ENCODE assay signal across 22 cellular contexts in the genomic region with DNA sequence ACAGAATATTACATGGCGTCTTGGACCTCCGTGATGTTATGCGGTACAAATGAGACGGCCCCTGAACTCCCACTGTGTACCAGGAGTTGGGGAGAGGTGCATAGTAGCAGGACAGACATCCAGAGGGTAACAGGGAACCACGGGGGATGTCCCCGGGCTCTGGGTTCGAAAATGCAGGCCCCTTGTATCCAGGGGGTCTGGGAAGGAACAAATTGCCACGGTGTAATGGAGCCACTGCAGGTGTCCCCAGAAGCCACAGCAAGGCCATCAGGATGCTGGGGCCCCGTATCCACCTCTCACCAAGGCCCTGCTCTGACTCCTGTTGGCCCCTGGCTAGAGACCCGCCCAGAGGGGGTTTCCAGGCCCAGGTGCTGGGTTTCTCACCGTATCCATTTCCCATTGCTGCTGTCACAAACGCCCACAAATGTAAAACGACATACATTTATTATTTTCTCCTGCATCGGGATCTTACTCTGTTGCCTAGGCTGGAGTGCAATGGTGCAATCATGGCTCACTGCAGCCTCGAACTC.
DNase-seq lines count a peak whose midpoint lies in the region; ATAC-seq, FAIRE-seq and TF ChIP-seq lines count a peak whose summit lies in the region.
"Had no signal": no experiment of that assay in that cellular context is flagged by ENCODE, and none has a peak within 500 bp of the region (broad histone marks: within the 10 kb centered on the region; RNA-seq: fewer than 3 reads in every experiment).

No MANE protein-coding gene starts in this region.

- no peaks in the 10 kb centered on the region for H3K36me3 ChIP-seq in GM12878 (ENCODE audit: control insufficient read depth in 2 of 2, insufficient read depth in 2 of 2, low read length in 1 of 2)
- H3K36me3 ChIP-seq: tibial nerve had no signal

- peak overlapping the region; percentile 55 for H3K27ac ChIP-seq in GM12878 (ENCODE audit: control insufficient read depth, insufficient read depth)
- H3K27ac ChIP-seq: skin epidermis, tibial nerve had no signal

- H3K27ac Mint-ChIP-seq in stimulated activated memory B cell treated with anti-CD40 and anti-IgM and Interleukin-4, amounts not matched to agents 10 μg/mL and 1 μg/mL and 100 μg/mL, for 72 hours = peak overlapping the region; percentile 70
- H3K27ac Mint-ChIP-seq: HFFc6 had no signal

- H4K20me1 ChIP-seq in GM12878 (ENCODE audit: control insufficient read depth, insufficient read depth) = no peaks in the 10 kb centered on the region

- no peaks in the 10 kb centered on the region for H3K27me3 ChIP-seq in GM12878 (replicated peaks in 1 of 2; ENCODE audit: control insufficient read depth in 2 of 2, insufficient read depth in 2 of 2, low read length in 1 of 2)
- H3K27me3 ChIP-seq: tibial nerve had no signal

- no peak overlapping the region for H3K4me3 ChIP-seq in GM12878
- H3K4me3 ChIP-seq: skin epidermis, tibial nerve had no signal

- H3K27me3 Mint-ChIP-seq in activated T-cell treated with anti-CD3 and anti-CD28 coated beads, Interleukin-2, amount 50 U/mL, for 4 hours (ENCODE audit: low read depth) = peaks cover 2% of the 10 kb centered on the region
- H3K27me3 Mint-ChIP-seq in stimulated activated memory B cell treated with anti-CD40 and anti-IgM and Interleukin-4, amounts not matched to agents 10 μg/mL and 1 μg/mL and 100 μg/mL, for 72 hours = no peaks in the 10 kb centered on the region

- H3K9me3 Mint-ChIP-seq in activated T-cell treated with anti-CD3 and anti-CD28 coated beads, Interleukin-2, amount 50 U/mL, for 4 hours = no peaks in the 10 kb centered on the region
- no peaks in the 10 kb centered on the region for H3K9me3 Mint-ChIP-seq in stimulated activated memory B cell treated with anti-CD40 and anti-IgM and Interleukin-4, amounts not matched to agents 10 μg/mL and 1 μg/mL and 100 μg/mL, for 72 hours
- H3K9me3 Mint-ChIP-seq: HFFc6 had no signal

- BruUV-seq in GM12878 (replicated peaks; lab: Mats Ljungman, UMichigan) = no TSS peak

- 45% methylated on average over 15 of the region's 15 CpGs for whole genome bisulfite sequencing in GM12878 (ENCODE audit: insufficient coverage, insufficient replicate concordance, low lambda C conversion rate, missing lambda C conversion rate)

- TF ChIP-seq RAD21 in GM12878 (IDR thresholded peaks at IDR 0.05; ENCODE audit: insufficient read depth, low read depth, low read length) = no peak

- POLR2A ChIA-PET in GM12878 (lab: Charles Lee) = interaction anchor here (0.7 to 1.4 kb wide), 3 partner anchors 15 to 120 kb away, joined by 3 to 5 read pairs (median 3); no protein-coding TSS in a partner anchor

- no peak overlapping the region for H2AFZ ChIP-seq in GM12878 (ENCODE audit: control insufficient read depth, low read depth, low read length)

- no peak overlapping the region for H3K4me2 ChIP-seq in GM12878 (ENCODE audit: control insufficient read depth, insufficient read depth)

- no peak for TF ChIP-seq EP300 in GM12878 (IDR thresholded peaks at IDR 0.05; ENCODE audit: borderline replicate concordance in 1 of 2, control insufficient read depth in 1 of 2, low read depth in 2 of 2, low read length in 2 of 2)

- FAIRE-seq in GM12878 (lab: Jason Lieb, UNC) = no peak
- FAIRE-seq: TTC549 had no signal

- H3K36me3 Mint-ChIP-seq in activated T-cell treated with anti-CD3 and anti-CD28 coated beads, Interleukin-2, amount 50 U/mL, for 4 hours (ENCODE audit: insufficient read depth) = no peaks in the 10 kb centered on the region
- no peaks in the 10 kb centered on the region for H3K36me3 Mint-ChIP-seq in stimulated activated memory B cell treated with anti-CD40 and anti-IgM and Interleukin-4, amounts not matched to agents 10 μg/mL and 1 μg/mL and 100 μg/mL, for 72 hours

- intact Hi-C loops in GM12878 (cut with micrococcal nuclease; ENCODE audit: unreplicated experiment) = no loop called here

- in situ Hi-C loops in GM13977 (cut with MboI; ENCODE audit: low pct_unique_long_range_greater_than_20kb, low sequenced_read_pairs, unreplicated experiment) (no loop called here), GM12878 (cut with MboI) (no loop called here)

- SMC1A ChIA-PET in GM12878 (lab: Charles Lee; ENCODE audit: uncharacterized antibody, unreplicated experiment) = interaction anchor here (0.6 to 1.3 kb wide), 3 partner anchors 37 to 98 kb away, joined by 3 to 5 read pairs (median 4); no protein-coding TSS in a partner anchor

- H3K9me3 ChIP-seq in GM12878 (replicated peaks; ENCODE audit: control insufficient read depth, insufficient read depth, low read length) = no peaks in the 10 kb centered on the region; the same call in 1 of the 3 replicates
- H3K9me3 ChIP-seq: tibial nerve had no signal

- TF ChIP-seq POLR2A in GM12878 (IDR thresholded peaks at IDR 0.05; ENCODE audit: low read depth, low read length) = no peak

- no peak overlapping the region for H3K4me3 Mint-ChIP-seq in activated T-cell treated with anti-CD3 and anti-CD28 coated beads, Interleukin-2, amount 50 U/mL, for 4 hours
- H3K4me3 Mint-ChIP-seq in stimulated activated memory B cell treated with anti-CD40 and anti-IgM and Interleukin-4, amounts not matched to agents 10 μg/mL and 1 μg/mL and 100 μg/mL, for 72 hours = no peak overlapping the region
- H3K4me3 Mint-ChIP-seq: HFFc6 had no signal

- RAD21 ChIA-PET in GM12878 (lab: Charles Lee; ENCODE audit: unreplicated experiment) = interaction anchor here (1.4 kb wide), 1 partner anchor 26 kb away, joined by 7 read pairs; no protein-coding TSS in a partner anchor

- H3K79me2 ChIP-seq in GM12878 (ENCODE audit: control insufficient read depth, insufficient read depth, low read length) = peaks cover 35% of the 10 kb centered on the region

- no peak for TF ChIP-seq CTCF in GM13977 (IDR thresholded peaks at IDR 0.05; ENCODE audit: extremely low read depth, insufficient read depth, missing control alignments)
- no peak for TF ChIP-seq CTCF in GM12878 (IDR thresholded peaks at IDR 0.05 in 2 of 3, conservative IDR thresholded peaks at IDR 0.05 in 1 of 3; ENCODE audit: control insufficient read depth in 2 of 3, extremely low read depth in 1 of 3, insufficient read depth in 1 of 3, low read depth in 3 of 3, low read length in 3 of 3)

- peaks cover 28% of the 10 kb centered on the region for H3K4me1 Mint-ChIP-seq in activated T-cell treated with anti-CD3 and anti-CD28 coated beads, Interleukin-2, amount 50 U/mL, for 4 hours (ENCODE audit: low read depth)
- H3K4me1 Mint-ChIP-seq in stimulated activated memory B cell treated with anti-CD40 and anti-IgM and Interleukin-4, amounts not matched to agents 10 μg/mL and 1 μg/mL and 100 μg/mL, for 72 hours = peaks cover 39% of the 10 kb centered on the region

- no peak overlapping the region for H3K9ac ChIP-seq in GM12878 (ENCODE audit: control insufficient read depth, insufficient read depth, low read length)

- CTCF ChIA-PET in GM12878 (lab: Yijun Ruan, JAX) = interaction anchor here (1.1 to 1.5 kb wide), 3 partner anchors 26 to 110 kb away, joined by 3 to 4 read pairs (median 3); no protein-coding TSS in a partner anchor

- peaks cover 35% of the 10 kb centered on the region for H3K4me1 ChIP-seq in GM12878 (ENCODE audit: control insufficient read depth, insufficient read depth, low read length)

- ATAC-seq in activated T-cell treated with anti-CD3 and anti-CD28 coated beads, Interleukin-2, amount 50 U/mL, for 4 hours = peak; percentile 40 to 63
- ATAC-seq in GM12878 (peak; percentile 74), HG02870 (IDR thresholded peaks at IDR 0.05; ENCODE audit: unreplicated experiment) (no peak), HG03439 (IDR thresholded peaks at IDR 0.05; ENCODE audit: unreplicated experiment) (no peak)
- ATAC-seq in stimulated activated memory B cell treated with anti-CD40 and anti-IgM and Interleukin-4, amounts not matched to agents 10 μg/mL and 1 μg/mL and 100 μg/mL, for 72 hours = peak; percentile 51
- ATAC-seq: left cardiac atrium had no signal

- peak; percentile 7 for DNase-seq in activated T-cell treated with anti-CD3 and anti-CD28 coated beads, Interleukin-2, amount 50 U/mL, for 4 hours
- DNase-seq in activated T-cell treated with anti-CD3 and anti-CD28 coated beads for 4 hours (no peak), GM13977 (ENCODE audit: low spot score) (peak; percentile 73), GM12878 (ENCODE audit: low read depth, low spot score) (no peak), NCI-H510A treated with DMSO at 0.1 percent for 48 hours (lab: John Stamatoyannopoulos, UW) (no peak)
- DNase-seq: C1 segment of cervical spinal cord; DND-41; effector CD8-positive, alpha-beta T cell; head of caudate nucleus; HFFc6; left cardiac atrium; mesenchymal stem cell; NCI-H1105 treated with DMSO at 0.1 percent for 48 hours; NCI-H2029; nucleus accumbens; RPMI8226 had no signal

TF ChIP-seq in GM12878, 131 proteins besides CTCF, POLR2A, EP300 and RAD21 (continues in another document):
- TF ChIP-seq, protein P1, sequence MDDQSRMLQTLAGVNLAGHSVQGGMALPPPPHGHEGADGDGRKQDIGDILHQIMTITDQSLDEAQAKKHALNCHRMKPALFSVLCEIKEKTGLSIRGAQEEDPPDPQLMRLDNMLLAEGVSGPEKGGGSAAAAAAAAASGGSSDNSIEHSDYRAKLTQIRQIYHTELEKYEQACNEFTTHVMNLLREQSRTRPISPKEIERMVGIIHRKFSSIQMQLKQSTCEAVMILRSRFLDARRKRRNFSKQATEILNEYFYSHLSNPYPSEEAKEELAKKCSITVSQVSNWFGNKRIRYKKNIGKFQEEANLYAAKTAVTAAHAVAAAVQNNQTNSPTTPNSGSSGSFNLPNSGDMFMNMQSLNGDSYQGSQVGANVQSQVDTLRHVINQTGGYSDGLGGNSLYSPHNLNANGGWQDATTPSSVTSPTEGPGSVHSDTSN (IDR thresholded peaks at IDR 0.05; ENCODE audit: insufficient replicate concordance, low read depth, low read length) = no peak
- TF ChIP-seq MAX (IDR thresholded peaks at IDR 0.05; ENCODE audit: low read depth, low read length) = no peak

Comparison
In these comparisons a context has a peak if more than half of its experiments do, and no peak if none do; other contexts are left out.
1. DNase-seq: peak in activated T-cell treated with anti-CD3 and anti-CD28 coated beads, Interleukin-2, amount 50 U/mL, for 4 hours (single experiment) and GM13977 (single experiment); none in activated T-cell treated with anti-CD3 and anti-CD28 coated beads for 4 hours (single experiment), GM12878 (single experiment) and NCI-H510A treated with DMSO at 0.1 percent for 48 hours (single experiment).
2. ATAC-seq: peak in activated T-cell treated with anti-CD3 and anti-CD28 coated beads, Interleukin-2, amount 50 U/mL, for 4 hours (2 of 2), GM12878 (single experiment) and stimulated activated memory B cell treated with anti-CD40 and anti-IgM and Interleukin-4, amounts not matched to agents 10 μg/mL and 1 μg/mL and 100 μg/mL, for 72 hours (single experiment); none in HG02870 (single experiment) and HG03439 (single experiment).